2 cellular contexts compared by ENCODE assay signal in genomic region chr1:19811206-19811851, GRCh38.
A peak's percentile ranks its signal among the peaks of the same experiment; 100 is the strongest.
TF ChIP-seq lines count a peak whose summit lies in the region.

No MANE protein-coding gene starts in this region.

TF ChIP-seq in IMR-90, 13 proteins besides CTCF, POLR2A, EP300 and RAD21:
- TF ChIP-seq SMC3 (IDR thresholded peaks at IDR 0.05; ENCODE audit: low read depth, low read length): peak; percentile 67
- TF ChIP-seq MXI1 (IDR thresholded peaks at IDR 0.05; ENCODE audit: borderline replicate concordance, low read depth, low read length): no peak
TF ChIP-seq in IMR-90: peak in this region for 1.

TF ChIP-seq in H1, 55 proteins besides CTCF, POLR2A, EP300 and RAD21:
- peak; percentile 77; the same call in 1 of the 2 replicates for TF ChIP-seq YY1 (IDR thresholded peaks at IDR 0.05; ENCODE audit: low read depth, low read length)
- no peak for TF ChIP-seq JUN (IDR thresholded peaks at IDR 0.05; ENCODE audit: low read depth, low read length)
- peak; percentile 11 for TF ChIP-seq NANOG (IDR thresholded peaks at IDR 0.05; ENCODE audit: insufficient read depth, low read depth, low read length, poor library complexity, severe bottlenecking)
